ENCODE assay signal across 27 cellular contexts in the genomic region with DNA sequence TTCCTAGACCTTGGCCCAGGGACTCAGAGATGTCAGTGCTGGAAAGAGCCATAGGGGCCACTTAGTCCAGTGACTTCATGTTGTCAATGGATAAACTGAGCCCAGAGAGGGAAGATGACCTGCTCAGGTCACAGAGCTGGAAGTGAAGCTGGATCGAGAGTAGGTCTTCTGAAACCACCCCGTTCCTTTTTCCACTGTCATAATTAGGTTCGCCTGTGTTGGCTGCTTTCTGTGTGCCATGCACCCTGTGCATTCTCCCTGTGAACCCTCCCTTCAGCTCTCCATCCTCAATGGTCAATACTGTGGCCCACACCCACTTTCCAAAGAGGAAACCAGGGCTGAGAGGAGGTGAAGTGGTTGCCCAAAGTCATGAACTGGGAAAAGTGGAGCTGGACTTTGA.
"Had no signal": no experiment of that assay in that cellular context is flagged by ENCODE, and none has a peak within 500 bp of the region (broad histone marks: within the 10 kb centered on the region; RNA-seq: fewer than 3 reads in every experiment).

No MANE protein-coding gene starts in this region.

- H3K27me3 Mint-ChIP-seq: IgD-negative memory B cell had no signal

- FAIRE-seq: HTR-8/SVneo, K562, RCC 7860 had no signal

- H3K9ac ChIP-seq: KMS-11 had no signal

- H3K36me3 ChIP-seq: SJSA1 had no signal

- H3K9me3 Mint-ChIP-seq: IgD-negative memory B cell had no signal

- H3K27me3 ChIP-seq: SJSA1 had no signal

- H3K36me3 Mint-ChIP-seq: IgD-negative memory B cell had no signal

- H3K4me3 Mint-ChIP-seq: IgD-negative memory B cell had no signal

- H3K4me2 ChIP-seq: KMS-11 had no signal

- ATAC-seq: K562 had no signal

- DNase-seq: Kasumi-1, MM.1S, NCI-H1048, NCI-H1105, NCI-H1417, NCI-H1436 treated with DMSO at 0.1 percent for 48 hours, NCI-H1694 treated with DMSO at 0.1 percent for 48 hours, NCI-H1930, NCI-H2081, NCI-H2107, NCI-H226, NCI-H446, NCI-H510A, NCI-H524 treated with DMSO at 0.1 percent for 48 hours, NCI-H69, NCI-H774, Right ventricle myocardium superior, SIG-M5, SW 1271 had no signal

- H3K4me3 ChIP-seq: K562, SJSA1, SK-N-MC had no signal

- H3K27ac ChIP-seq: HL-60, KMS-11, SJSA1, SK-N-MC had no signal

- H3K9me3 ChIP-seq: SJSA1 had no signal
